Comparison of ENCODE assay signal across 2 cellular contexts in the genomic region with DNA sequence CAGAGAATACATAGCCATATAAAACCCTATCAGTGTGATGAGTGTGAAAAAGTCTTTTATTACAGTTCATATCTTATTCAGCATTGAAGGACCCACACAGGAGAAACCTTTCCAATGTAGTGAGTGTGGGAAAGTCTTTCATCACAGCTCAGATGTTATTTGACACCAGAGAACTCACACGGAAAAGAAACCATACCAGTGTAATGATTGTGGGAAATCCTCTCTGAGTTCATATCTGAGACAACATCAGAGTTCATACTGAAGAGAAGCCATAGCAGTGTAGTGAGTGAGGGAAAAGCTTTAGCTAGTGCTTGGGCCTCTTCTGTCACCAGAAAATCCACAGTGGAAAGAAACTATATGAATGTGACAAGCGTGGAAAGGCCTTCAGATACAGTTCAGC.
A peak's percentile ranks its signal among the peaks of the same experiment; 100 is the strongest.
TF ChIP-seq lines count a peak whose summit lies in the region.

No MANE protein-coding gene starts in this region.

TF ChIP-seq in HEK293, 187 proteins besides CTCF, POLR2A, EP300 and RAD21:
- no peak for TF ChIP-seq ELK4 (IDR thresholded peaks at IDR 0.05; ENCODE audit: borderline replicate concordance, low read depth, low read length)
- TF ChIP-seq SETDB1 (IDR thresholded peaks at IDR 0.05; ENCODE audit: insufficient read length, low read length), result peak; percentile 67

TF ChIP-seq in K562, 482 proteins besides CTCF, POLR2A, EP300 and RAD21:
- TF ChIP-seq FOXP4 (CRISPR knock-in tag; IDR thresholded peaks at IDR 0.05; ENCODE audit: borderline replicate concordance) (no peak), ZNF12 (CRISPR knock-in tag; IDR thresholded peaks at IDR 0.05) (no peak), SIX5 (IDR thresholded peaks at IDR 0.05; ENCODE audit: borderline replicate concordance in 1 of 2, insufficient read depth in 1 of 2, low read depth in 1 of 2, low read length in 2 of 2) (no peak), MTA2 (IDR thresholded peaks at IDR 0.05; ENCODE audit: low read depth) (no peak), DPF2 (IDR thresholded peaks at IDR 0.05) (no peak), MCM7 (IDR thresholded peaks at IDR 0.05) (no peak), ARNT (IDR thresholded peaks at IDR 0.05) (no peak), ZNF75A (CRISPR knock-in tag; IDR thresholded peaks at IDR 0.05) (peak; percentile 96), TRIM28 (IDR thresholded peaks at IDR 0.05) (peak; percentile 72; the same call in 1 of the 2 replicates)
